20 cellular contexts compared by ENCODE assay signal in the genomic region with DNA sequence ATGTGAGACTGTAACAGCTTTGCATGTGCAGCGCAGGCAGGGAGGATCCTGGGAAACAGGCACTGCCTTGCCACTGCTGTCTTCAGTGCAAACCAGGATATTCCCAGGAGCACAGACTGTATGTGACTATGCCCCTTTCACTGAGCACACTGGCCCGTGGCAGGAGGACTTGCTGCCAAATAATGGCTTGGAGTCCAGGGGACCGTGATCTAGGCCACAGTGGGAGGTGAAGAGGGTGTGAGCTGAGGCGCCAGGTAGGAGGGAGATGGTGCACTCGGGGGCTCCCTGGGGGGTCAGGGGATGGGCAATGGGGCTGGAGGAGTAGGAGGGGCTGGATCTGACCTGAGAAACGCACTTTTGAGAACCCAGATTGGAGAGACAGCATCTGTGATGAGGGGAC.
"Had no signal": no experiment of that assay in that cellular context is flagged by ENCODE, and none has a peak within 500 bp of the region (broad histone marks: within the 10 kb centered on the region; RNA-seq: fewer than 3 reads in every experiment).

No MANE protein-coding gene starts in this region.

- ATAC-seq: heart right ventricle; naive thymus-derived CD4-positive, alpha-beta T cell; stimulated activated effector memory CD8-positive, alpha-beta T cell treated with anti-CD3 and anti-CD28 coated beads, Interleukin-12 subunit alpha, Interleukin-12 subunit beta, amount 100 ng/mL, for 72 hours; stimulated activated naive CD8-positive, alpha-beta T cell treated with anti-CD3 and anti-CD28 coated beads, Interleukin-15, Interleukin-2, amounts not matched to agents 100 U/mL and 50 U/mL, for 24 hours had no signal

- H3K9me3 ChIP-seq: heart right ventricle, neutrophil, right atrium auricular region, suprapubic skin, thyroid gland, upper lobe of left lung, vagina had no signal

- H3K4me3 ChIP-seq: heart right ventricle, right atrium auricular region, suprapubic skin, thyroid gland, upper lobe of left lung, vagina had no signal

- H3K9me3 Mint-ChIP-seq: endodermal cell; nephron progenitor cell; stimulated activated effector memory CD8-positive, alpha-beta T cell treated with anti-CD3 and anti-CD28 coated beads, Interleukin-12 subunit alpha, Interleukin-12 subunit beta, amount 100 ng/mL, for 72 hours had no signal

- H3K36me3 Mint-ChIP-seq: naive thymus-derived CD4-positive, alpha-beta T cell; stimulated activated effector memory CD8-positive, alpha-beta T cell treated with anti-CD3 and anti-CD28 coated beads, Interleukin-12 subunit alpha, Interleukin-12 subunit beta, amount 100 ng/mL, for 72 hours had no signal

- H3K4me3 Mint-ChIP-seq: endodermal cell; nephron progenitor cell; stimulated activated effector memory CD8-positive, alpha-beta T cell treated with anti-CD3 and anti-CD28 coated beads, Interleukin-12 subunit alpha, Interleukin-12 subunit beta, amount 100 ng/mL, for 72 hours had no signal

- H3K36me3 ChIP-seq: heart right ventricle, neutrophil, right atrium auricular region, suprapubic skin, thyroid gland, upper lobe of left lung, vagina had no signal

- H3K27ac ChIP-seq: neutrophil, suprapubic skin, thyroid gland, upper lobe of left lung had no signal

- DNase-seq: dermis blood vessel endothelial cell; effector CD4-positive, alpha-beta T cell; erythroblast; heart right ventricle; hypothalamus; kidney glomerular epithelial cell; naive thymus-derived CD4-positive, alpha-beta T cell; nephron progenitor cell; posterior cingulate gyrus; stimulated activated CD4-positive, alpha-beta T cell treated with anti-CD3 and anti-CD28 coated beads, Interleukin-4, amount 100 ng/mL, for 1 hour; stimulated activated CD8-positive, alpha-beta memory T cell treated with anti-CD3 and anti-CD28 coated beads, Interleukin-4, amount 100 ng/mL, for 48 hours; stimulated activated naive CD8-positive, alpha-beta T cell treated with anti-CD3 and anti-CD28 coated beads, Interleukin-15, Interleukin-2, amounts not matched to agents 100 U/mL and 50 U/mL, for 24 hours; thyroid gland had no signal

- H3K27ac Mint-ChIP-seq: endodermal cell; nephron progenitor cell; stimulated activated effector memory CD8-positive, alpha-beta T cell treated with anti-CD3 and anti-CD28 coated beads, Interleukin-12 subunit alpha, Interleukin-12 subunit beta, amount 100 ng/mL, for 72 hours had no signal

- H3K27me3 ChIP-seq: heart right ventricle, right atrium auricular region, suprapubic skin, thyroid gland, upper lobe of left lung, vagina had no signal
